ENCODE assay signal across 8 cellular contexts in the genomic region with DNA sequence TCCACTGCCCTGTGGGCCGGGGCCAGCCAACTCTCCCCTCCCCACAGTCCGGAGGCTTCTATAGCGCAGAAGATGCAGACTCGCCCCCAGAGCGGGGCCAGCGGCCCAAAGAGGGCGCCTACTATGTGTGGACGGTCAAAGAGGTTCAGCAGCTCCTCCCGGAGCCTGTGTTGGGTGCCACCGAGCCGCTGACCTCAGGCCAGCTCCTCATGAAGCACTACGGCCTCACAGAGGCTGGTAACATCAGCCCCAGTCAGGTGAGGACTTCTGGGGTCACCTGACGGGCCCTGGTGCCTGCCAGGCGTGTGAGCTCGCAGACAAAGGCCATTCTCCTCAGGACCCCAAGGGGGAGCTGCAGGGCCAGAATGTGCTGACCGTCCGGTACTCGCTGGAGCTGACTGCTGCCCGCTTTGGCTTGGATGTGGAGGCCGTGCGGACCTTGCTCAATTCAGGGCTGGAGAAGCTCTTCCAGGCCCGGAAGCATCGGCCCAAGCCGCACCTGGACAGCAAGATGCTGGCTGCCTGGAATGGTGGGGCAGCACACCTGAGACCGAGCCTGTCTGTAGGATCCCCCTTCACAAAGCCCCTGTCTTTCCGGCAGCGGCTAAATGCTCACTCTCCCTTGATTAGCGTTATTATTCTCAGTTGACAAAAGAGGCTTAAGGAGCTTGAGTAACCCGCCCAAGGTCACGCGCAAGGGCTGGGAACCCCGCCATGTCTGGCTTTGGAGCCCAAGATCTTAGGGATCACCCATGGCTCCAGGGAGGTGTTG.
DNase-seq lines count a peak whose midpoint lies in the region; TF ChIP-seq lines count a peak whose summit lies in the region.

No MANE protein-coding gene starts in this region.

- H3K27ac Mint-ChIP-seq in T-helper 2 cell treated with Interferon-gamma antibody and Interleukin-4, amounts not matched to agents 5 μg/mL and 100 μg/mL, for 36 hours, result no peak overlapping the region

- peak overlapping the region; percentile 24 for H3K4me2 ChIP-seq in parathyroid adenoma (ENCODE audit: low read length)

- peaks cover 2% of the 10 kb centered on the region for H3K79me2 ChIP-seq in parathyroid adenoma

- H3K4me3 ChIP-seq in parathyroid adenoma (ENCODE audit: low read depth, low read length), result no peak overlapping the region
- no peak overlapping the region for H3K4me3 ChIP-seq in effector memory CD4-positive, alpha-beta T cell (ENCODE audit: insufficient read depth, low read depth, low read length, poor library complexity, severe bottlenecking)

- H3K36me3 Mint-ChIP-seq in T-helper 2 cell treated with Interferon-gamma antibody and Interleukin-4, amounts not matched to agents 5 μg/mL and 100 μg/mL, for 36 hours (ENCODE audit: low read depth), result no peaks in the 10 kb centered on the region

- peaks cover 6% of the 10 kb centered on the region for H3K4me1 Mint-ChIP-seq in T-helper 2 cell treated with Interferon-gamma antibody and Interleukin-4, amounts not matched to agents 5 μg/mL and 100 μg/mL, for 36 hours (ENCODE audit: low read depth)

- peaks cover 22% of the 10 kb centered on the region for H3K4me1 ChIP-seq in parathyroid adenoma
- H3K4me1 ChIP-seq in effector memory CD4-positive, alpha-beta T cell (ENCODE audit: control insufficient read depth, insufficient read depth, low read length, poor library complexity, severe bottlenecking), result peaks cover 16% of the 10 kb centered on the region

- H3K27ac ChIP-seq in parathyroid adenoma, result peak overlapping the region; percentile 17
- no peak overlapping the region for H3K27ac ChIP-seq in effector memory CD4-positive, alpha-beta T cell (ENCODE audit: insufficient read depth, low read length, poor library complexity, severe bottlenecking)

- H3K36me3 ChIP-seq in parathyroid adenoma (ENCODE audit: control insufficient read depth, insufficient read depth, low read length), result no peaks in the 10 kb centered on the region
- no peaks in the 10 kb centered on the region for H3K36me3 ChIP-seq in effector memory CD4-positive, alpha-beta T cell (ENCODE audit: control insufficient read depth, insufficient read depth, low read length)

- no peaks in the 10 kb centered on the region for H3K9me3 ChIP-seq in parathyroid adenoma (ENCODE audit: control insufficient read depth, low read length)
- no peaks in the 10 kb centered on the region for H3K9me3 ChIP-seq in effector memory CD4-positive, alpha-beta T cell (ENCODE audit: control insufficient read depth, low read length)

- no peak overlapping the region for H2AFZ ChIP-seq in parathyroid adenoma

- DNase-seq in DMS153 (lab: John Stamatoyannopoulos, UW) (peak; percentile 62), SW 1271 (lab: John Stamatoyannopoulos, UW) (peak; percentile 40 to 43), foreskin melanocyte (peak; percentile 31)
- no peak for DNase-seq in stimulated activated naive CD4-positive, alpha-beta T cell (lab: John Stamatoyannopoulos, UW)
- DNase-seq in effector memory CD4-positive, alpha-beta T cell, result no peak
- no peak for DNase-seq in T-helper 2 cell treated with Interferon-gamma antibody and Interleukin-4, amounts not matched to agents 5 μg/mL and 100 μg/mL, for 36 hours (ENCODE audit: low spot score)

- no peak overlapping the region for H3K9ac ChIP-seq in parathyroid adenoma

- peaks cover 8% of the 10 kb centered on the region for H3K27me3 Mint-ChIP-seq in T-helper 2 cell treated with Interferon-gamma antibody and Interleukin-4, amounts not matched to agents 5 μg/mL and 100 μg/mL, for 36 hours (ENCODE audit: low read depth)

- no peaks in the 10 kb centered on the region for H3K27me3 ChIP-seq in parathyroid adenoma (ENCODE audit: control insufficient read depth, insufficient read depth, low read length)
- no peaks in the 10 kb centered on the region for H3K27me3 ChIP-seq in effector memory CD4-positive, alpha-beta T cell (replicated peaks; ENCODE audit: control insufficient read depth, insufficient read depth, low read length, poor library complexity, severe bottlenecking)

- no peak overlapping the region for H3K4me3 Mint-ChIP-seq in T-helper 2 cell treated with Interferon-gamma antibody and Interleukin-4, amounts not matched to agents 5 μg/mL and 100 μg/mL, for 36 hours

- H3K9me3 Mint-ChIP-seq in T-helper 2 cell treated with Interferon-gamma antibody and Interleukin-4, amounts not matched to agents 5 μg/mL and 100 μg/mL, for 36 hours, result no peaks in the 10 kb centered on the region

- TF ChIP-seq CTCF in LNCAP (IDR thresholded peaks at IDR 0.05) (peak; percentile 68), parathyroid adenoma (IDR thresholded peaks at IDR 0.05) (peak; percentile 89)

Comparison
In these comparisons a context has a peak if more than half of its experiments do, and no peak if none do; other contexts are left out.
1. DNase-seq: peak in DMS153 (single experiment), SW 1271 (2 of 2) and foreskin melanocyte (single experiment); none in stimulated activated naive CD4-positive, alpha-beta T cell (0 of 6), effector memory CD4-positive, alpha-beta T cell (0 of 3) and T-helper 2 cell treated with Interferon-gamma antibody and Interleukin-4, amounts not matched to agents 5 μg/mL and 100 μg/mL, for 36 hours (single experiment).